8 cellular contexts compared by ENCODE assay signal in genomic region chr7:130667593-130668257, GRCh38. TPM values are rescaled to one million over a fixed set of nuclear protein-coding genes. Genes with fewer than 3 reads are reported as not detected.
A peak's percentile ranks its signal among the peaks of the same experiment; 100 is the strongest.
DNase-seq lines count a peak whose midpoint lies in the region; ATAC-seq lines count a peak whose summit lies in the region.

No MANE protein-coding gene starts in this region.

- peaks cover 14% of the 10 kb centered on the region for H3K27me3 ChIP-seq in HUES64 (ENCODE audit: insufficient read depth, low read length)

- H3K36me3 Mint-ChIP-seq in activated naive CD8-positive, alpha-beta T cell treated with anti-CD3 and anti-CD28 coated beads, Interleukin-2, amount 50 U/mL, for 24 hours (ENCODE audit: low read depth), result peaks cover 7% of the 10 kb centered on the region
- H3K36me3 Mint-ChIP-seq in stimulated activated memory B cell treated with anti-CD40 and anti-IgM and Interleukin-4, amounts not matched to agents 10 μg/mL and 1 μg/mL and 100 μg/mL, for 72 hours, result no peaks in the 10 kb centered on the region

- peaks cover 17% of the 10 kb centered on the region for H3K4me1 Mint-ChIP-seq in activated naive CD8-positive, alpha-beta T cell treated with anti-CD3 and anti-CD28 coated beads, Interleukin-2, amount 50 U/mL, for 24 hours
- peaks cover 19% of the 10 kb centered on the region for H3K4me1 Mint-ChIP-seq in stimulated activated memory B cell treated with anti-CD40 and anti-IgM and Interleukin-4, amounts not matched to agents 10 μg/mL and 1 μg/mL and 100 μg/mL, for 72 hours

- H3K9me3 ChIP-seq in HUES64 (ENCODE audit: insufficient read depth, low read depth, low read length), result no peaks in the 10 kb centered on the region

- 28% methylated on average over 19 of the region's 19 CpGs for WGBS in HUES64

- peak; percentile 2 for DNase-seq in NCI-H2107 treated with DMSO at 0.1 percent for 48 hours (lab: John Stamatoyannopoulos, UW; ENCODE audit: unreplicated experiment)
- DNase-seq in NCI-H2107 (lab: John Stamatoyannopoulos, UW), result no peak
- DNase-seq in activated naive CD8-positive, alpha-beta T cell treated with anti-CD3 and anti-CD28 coated beads, Interleukin-2, amount 50 U/mL, for 24 hours, result no peak
- DNase-seq in iris pigment epithelial cell (ENCODE audit: low read depth), result peak; percentile 2
- no peak for DNase-seq in NCI-H1694 treated with DMSO at 0.1 percent for 48 hours (lab: John Stamatoyannopoulos, UW)

- peak overlapping the region; percentile 94 for H3K4me3 ChIP-seq in HUES64 (ENCODE audit: low read length)

- no peaks in the 10 kb centered on the region for H3K9me3 Mint-ChIP-seq in activated naive CD8-positive, alpha-beta T cell treated with anti-CD3 and anti-CD28 coated beads, Interleukin-2, amount 50 U/mL, for 24 hours
- no peaks in the 10 kb centered on the region for H3K9me3 Mint-ChIP-seq in stimulated activated memory B cell treated with anti-CD40 and anti-IgM and Interleukin-4, amounts not matched to agents 10 μg/mL and 1 μg/mL and 100 μg/mL, for 72 hours

- H3K27ac Mint-ChIP-seq in activated naive CD8-positive, alpha-beta T cell treated with anti-CD3 and anti-CD28 coated beads, Interleukin-2, amount 50 U/mL, for 24 hours, result peak overlapping the region; percentile 57
- peak overlapping the region; percentile 78 for H3K27ac Mint-ChIP-seq in stimulated activated memory B cell treated with anti-CD40 and anti-IgM and Interleukin-4, amounts not matched to agents 10 μg/mL and 1 μg/mL and 100 μg/mL, for 72 hours

- peak overlapping the region; percentile 82 for H3K4me3 Mint-ChIP-seq in activated naive CD8-positive, alpha-beta T cell treated with anti-CD3 and anti-CD28 coated beads, Interleukin-2, amount 50 U/mL, for 24 hours
- peak overlapping the region; percentile 80 for H3K4me3 Mint-ChIP-seq in stimulated activated memory B cell treated with anti-CD40 and anti-IgM and Interleukin-4, amounts not matched to agents 10 μg/mL and 1 μg/mL and 100 μg/mL, for 72 hours

- H3K4me1 ChIP-seq in HUES64 (ENCODE audit: insufficient read depth, low read length), result peaks cover 8% of the 10 kb centered on the region

- no peak for ATAC-seq in activated naive CD8-positive, alpha-beta T cell treated with anti-CD3 and anti-CD28 coated beads, Interleukin-2, amount 50 U/mL, for 24 hours
- ATAC-seq in stimulated activated memory B cell treated with anti-CD40 and anti-IgM and Interleukin-4, amounts not matched to agents 10 μg/mL and 1 μg/mL and 100 μg/mL, for 72 hours, result peak; percentile 0
- ATAC-seq in GM21360 (IDR thresholded peaks at IDR 0.05; ENCODE audit: unreplicated experiment), result no peak

- H3K27me3 Mint-ChIP-seq in activated naive CD8-positive, alpha-beta T cell treated with anti-CD3 and anti-CD28 coated beads, Interleukin-2, amount 50 U/mL, for 24 hours, result peaks cover 6% of the 10 kb centered on the region
- no peaks in the 10 kb centered on the region for H3K27me3 Mint-ChIP-seq in stimulated activated memory B cell treated with anti-CD40 and anti-IgM and Interleukin-4, amounts not matched to agents 10 μg/mL and 1 μg/mL and 100 μg/mL, for 72 hours

- H3K27ac ChIP-seq in HUES64 (ENCODE audit: low read depth, low read length), result no peak overlapping the region

- peaks cover 34% of the 10 kb centered on the region for H3K36me3 ChIP-seq in HUES64 (ENCODE audit: insufficient read depth, low read length)

- H3K9ac ChIP-seq in HUES64 (ENCODE audit: low read depth, low read length), result peak overlapping the region; percentile 80

RNA-seq across cellular contexts. Expression of gene COPG2, which starts 0.8 kb away (rescaled TPM):
- polyA plus RNA-seq in HUES64 (2013, experiment 1 of 2), result 58.0 TPM
- 66.6 TPM for polyA plus RNA-seq in HUES64 (2013, experiment 2 of 2)

RNA-seq across cellular contexts. Expression of gene TSGA13, which starts 18.6 kb away (rescaled TPM):
- polyA plus RNA-seq in HUES64 (2013, experiment 1 of 2), result not detected
- not detected for polyA plus RNA-seq in HUES64 (2013, experiment 2 of 2)

Comparison
In these comparisons a context has a peak if more than half of its experiments do, and no peak if none do; other contexts are left out.
1. DNase-seq: peak in NCI-H2107 treated with DMSO at 0.1 percent for 48 hours (single experiment) and iris pigment epithelial cell (single experiment); none in NCI-H2107 (single experiment), activated naive CD8-positive, alpha-beta T cell treated with anti-CD3 and anti-CD28 coated beads, Interleukin-2, amount 50 U/mL, for 24 hours (single experiment) and NCI-H1694 treated with DMSO at 0.1 percent for 48 hours (single experiment).